Comparison of ENCODE assay signal across 30 cellular contexts in genomic region chrX:20715176-20715575, GRCh38.
"Had no signal": no experiment of that assay in that cellular context is flagged by ENCODE, and none has a peak within 500 bp of the region (broad histone marks: within the 10 kb centered on the region; RNA-seq: fewer than 3 reads in every experiment).

No MANE protein-coding gene starts in this region.

- H3K27ac ChIP-seq: ascending aorta, cardiac muscle cell, PC-9, RWPE1, VCaP had no signal

- H3K36me3 ChIP-seq: ascending aorta, cardiac muscle cell had no signal

- ATAC-seq: K562, Right ventricle myocardium inferior had no signal

- H3K4me1 ChIP-seq: ascending aorta had no signal

- H3K27me3 ChIP-seq: ascending aorta, cardiac muscle cell had no signal

- H3K4me3 ChIP-seq: ascending aorta, cardiac muscle cell, K562, PC-9 had no signal

- DNase-seq: activated B cell treated with CpG ODN at 0.5 μM for 24 hours; activated CD4-positive, alpha-beta memory T cell treated with anti-CD3 and anti-CD28 coated beads for 36 hours; activated CD4-positive, alpha-beta T cell treated with anti-CD3 and anti-CD28 coated beads for 4 hours; activated CD4-positive, alpha-beta T cell treated with anti-CD3 and anti-CD28 coated beads, Interleukin-2, amount 50 U/mL, for 1 hour; activated CD4-positive, CD25-positive, alpha-beta regulatory T cell treated with anti-CD3 and anti-CD28 coated beads, Interleukin-2, amount 50 U/mL, for 72 hours; activated CD8-positive, alpha-beta memory T cell treated with anti-CD3 and anti-CD28 coated beads, Interleukin-2, amount 50 U/mL, for 4 hours; activated effector memory CD4-positive, alpha-beta T cell treated with Interleukin-2 at 50 U/mL for 16 hours; activated naive CD4-positive, alpha-beta T cell treated with anti-CD3 and anti-CD28 coated beads, Interleukin-2, amount 10 ng/mL, durations not matched to agents 7 days and 5 days; activated naive CD8-positive, alpha-beta T cell treated with anti-CD3 and anti-CD28 coated beads for 36 hours; activated T-cell treated with anti-CD3 and anti-CD28 coated beads for 4 hours; activated T-cell treated with anti-CD3 and anti-CD28 coated beads, Interleukin-2, amount 50 U/mL, for 48 hours; amygdala; NCI-H1092 treated with DMSO at 0.1 percent for 48 hours; NCI-H146; NCI-H1930; NCI-H2081 treated with DMSO at 0.1 percent for 48 hours; NCI-H345; NCI-H524 treated with DMSO at 0.1 percent for 48 hours; PC-9; SIG-M5; SW 1271; T-helper 1 cell; T-helper 2 cell; T-helper 9 cell had no signal

- H3K9me3 ChIP-seq: ascending aorta had no signal
